In the genomic region with DNA sequence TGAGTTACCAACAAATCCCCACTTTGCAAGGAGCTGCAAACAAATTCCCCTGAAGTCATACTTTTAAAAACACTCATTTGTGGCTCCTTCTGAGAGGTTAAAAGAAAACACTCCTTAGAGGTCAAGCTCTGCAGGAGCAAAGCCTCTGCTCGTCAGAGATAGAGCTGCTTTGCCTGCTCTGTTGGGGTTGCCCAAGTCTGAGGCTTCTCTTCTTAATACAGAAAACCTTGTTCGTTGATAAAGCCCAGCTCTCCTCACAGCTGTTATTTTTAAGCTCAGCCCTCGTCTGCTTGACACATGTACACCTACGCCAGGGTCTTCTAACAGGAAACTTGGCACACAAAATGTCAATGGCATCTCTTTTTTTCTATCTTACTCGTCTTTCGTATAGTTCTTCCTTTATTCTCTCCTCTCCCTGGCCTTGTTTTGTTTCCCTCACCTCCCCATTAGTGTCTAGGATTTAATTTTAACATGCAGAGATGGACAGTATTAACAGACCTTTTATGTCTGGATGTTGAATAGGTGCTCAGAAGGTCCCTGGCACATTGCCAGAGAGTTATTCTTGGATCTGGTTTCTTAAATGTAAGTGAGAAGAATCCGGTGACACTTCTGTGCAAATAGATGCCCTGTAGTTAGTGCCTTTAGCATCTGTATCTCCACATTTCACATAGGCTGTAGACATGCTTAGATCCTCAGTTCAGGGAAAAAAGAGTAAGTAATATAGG, we compare ENCODE assay signal across 17 cellular contexts.
DNase-seq lines count a peak whose midpoint lies in the region; ATAC-seq, FAIRE-seq and TF ChIP-seq lines count a peak whose summit lies in the region.
"Had no signal": no experiment of that assay in that cellular context is flagged by ENCODE, and none has a peak within 500 bp of the region (broad histone marks: within the 10 kb centered on the region; RNA-seq: fewer than 3 reads in every experiment).

No MANE protein-coding gene starts in this region.

- intact Hi-C loops in left ventricle myocardium superior (cut with micrococcal nuclease) = no loop called here

- TF ChIP-seq CTCF in D721Med (IDR thresholded peaks at IDR 0.05; ENCODE audit: insufficient read depth, missing control alignments) (no peak), WI38 (IDR thresholded peaks at IDR 0.05; ENCODE audit: low read depth, low read length) (no peak)

- ATAC-seq in left ventricle myocardium superior = peak; percentile 65
- ATAC-seq in GM18868 (IDR thresholded peaks at IDR 0.05; ENCODE audit: unreplicated experiment) = no peak
- no peak for ATAC-seq in GM18861 (IDR thresholded peaks at IDR 0.05; ENCODE audit: unreplicated experiment)

- FAIRE-seq in D721Med (lab: Jason Lieb, UNC) = peak; percentile 35
- FAIRE-seq: TTC549 had no signal

- DNase-seq in D721Med (ENCODE audit: insufficient read length, low spot score) = no peak
- peak; percentile 21 for DNase-seq in NCI-H1417 treated with DMSO at 0.1 percent for 48 hours (lab: John Stamatoyannopoulos, UW)
- DNase-seq in left ventricle myocardium superior = no peak
- DNase-seq in activated CD4-positive, alpha-beta T cell treated with anti-CD3 and anti-CD28 coated beads for 48 hours = no peak
- no peak for DNase-seq in NCI-H1694 (lab: John Stamatoyannopoulos, UW)
- DNase-seq: activated CD4-positive, alpha-beta memory T cell treated with anti-CD3 and anti-CD28 coated beads, Interleukin-2, amount 10 ng/mL, durations not matched to agents 7 days and 5 days; anterior cingulate cortex; dorsolateral prefrontal cortex; KG1; mesenchymal stem cell; NCI-H187 had no signal

- H3K4me3 ChIP-seq in WI38 (ENCODE audit: low read depth, low read length) = peak overlapping the region; percentile 26
- H3K4me3 ChIP-seq: dorsolateral prefrontal cortex, SJSA1, skin epidermis had no signal
